Comparison of ENCODE assay signal across 27 cellular contexts in genomic region chr4:125702406-125702805, GRCh38.
"Had no signal": no experiment of that assay in that cellular context is flagged by ENCODE, and none has a peak within 500 bp of the region (broad histone marks: within the 10 kb centered on the region; RNA-seq: fewer than 3 reads in every experiment).

No MANE protein-coding gene starts in this region.

- H3K27ac ChIP-seq: gastrocnemius medialis, lower lobe of right lung, sigmoid colon, spleen, upper lobe of right lung had no signal

- FAIRE-seq: colon, kidney had no signal

- H3K9me3 ChIP-seq: gastrocnemius medialis, lower lobe of right lung, mucosa of descending colon, sigmoid colon, thoracic aorta, upper lobe of right lung had no signal

- H3K4me3 ChIP-seq: gastrocnemius medialis, lower lobe of right lung, mucosa of descending colon, sigmoid colon, spleen, thoracic aorta, upper lobe of right lung had no signal

- ATAC-seq: gastrocnemius medialis; left lobe of liver; lower lobe of right lung; mucosa of descending colon; naive thymus-derived CD4-positive, alpha-beta T cell; T-helper 17 cell; upper lobe of right lung had no signal

- DNase-seq: activated CD4-positive, alpha-beta T cell treated with anti-CD3 and anti-CD28 coated beads for 4 hours; activated CD4-positive, alpha-beta T cell treated with anti-CD3 and anti-CD28 coated beads, Interleukin-2, amount 50 U/mL, for 48 hours; activated CD4-positive, CD25-positive, alpha-beta regulatory T cell; activated naive CD4-positive, alpha-beta T cell treated with Interleukin-2 at 50 U/mL for 16 hours; activated naive CD8-positive, alpha-beta T cell treated with anti-CD3 and anti-CD28 coated beads for 36 hours; activated T-cell treated with anti-CD3 and anti-CD28 coated beads, Interleukin-2, amount 50 U/mL, for 48 hours; amygdala; central memory CD4-positive, alpha-beta T cell; effector memory CD4-positive, alpha-beta T cell; gastrocnemius medialis; head of caudate nucleus; kidney; lower lobe of right lung; mesendoderm; mucosa of descending colon; naive thymus-derived CD4-positive, alpha-beta T cell; occipital lobe; sigmoid colon; spleen; stimulated activated CD4-positive, alpha-beta T cell treated with anti-CD3 and anti-CD28 coated beads, Interleukin-4, amount 100 ng/mL, for 24 hours; stimulated activated naive CD4-positive, alpha-beta T cell treated with Interleukin-2 at 50 U/mL for 16 hours; SW 1271; T-helper 17 cell; upper lobe of right lung had no signal

- H3K36me3 ChIP-seq: gastrocnemius medialis, lower lobe of right lung, sigmoid colon, spleen, thoracic aorta, upper lobe of right lung had no signal

- H3K27me3 ChIP-seq: gastrocnemius medialis, sigmoid colon, spleen, upper lobe of right lung had no signal

- H3K4me1 ChIP-seq: gastrocnemius medialis, lower lobe of right lung, sigmoid colon, spleen, upper lobe of right lung had no signal
